Comparison of ENCODE assay signal across 1 cellular context in the genomic region with DNA sequence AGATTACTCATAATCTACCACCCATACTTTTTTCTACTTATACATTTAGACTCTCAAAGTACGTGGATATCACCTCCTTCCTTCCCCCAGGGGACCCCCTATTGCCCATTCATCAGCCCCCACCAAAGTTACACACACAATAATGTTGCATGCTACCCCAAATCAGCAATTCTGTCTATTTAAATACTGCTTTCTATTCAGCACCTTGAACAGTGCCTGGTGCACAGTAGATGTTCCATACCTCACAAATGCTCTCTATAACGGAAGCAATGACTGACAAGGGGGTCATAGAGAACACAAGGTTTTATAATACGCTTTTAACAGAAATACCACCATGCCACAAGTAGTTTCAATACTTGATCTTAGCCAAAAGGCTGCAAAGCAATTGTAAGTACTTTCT.
TF ChIP-seq lines count a peak whose summit lies in the region.

No MANE protein-coding gene starts in this region.

TF ChIP-seq in HEK293, 187 proteins besides CTCF, POLR2A, EP300 and RAD21 (continued from another document):
- TF ChIP-seq, protein P1, sequence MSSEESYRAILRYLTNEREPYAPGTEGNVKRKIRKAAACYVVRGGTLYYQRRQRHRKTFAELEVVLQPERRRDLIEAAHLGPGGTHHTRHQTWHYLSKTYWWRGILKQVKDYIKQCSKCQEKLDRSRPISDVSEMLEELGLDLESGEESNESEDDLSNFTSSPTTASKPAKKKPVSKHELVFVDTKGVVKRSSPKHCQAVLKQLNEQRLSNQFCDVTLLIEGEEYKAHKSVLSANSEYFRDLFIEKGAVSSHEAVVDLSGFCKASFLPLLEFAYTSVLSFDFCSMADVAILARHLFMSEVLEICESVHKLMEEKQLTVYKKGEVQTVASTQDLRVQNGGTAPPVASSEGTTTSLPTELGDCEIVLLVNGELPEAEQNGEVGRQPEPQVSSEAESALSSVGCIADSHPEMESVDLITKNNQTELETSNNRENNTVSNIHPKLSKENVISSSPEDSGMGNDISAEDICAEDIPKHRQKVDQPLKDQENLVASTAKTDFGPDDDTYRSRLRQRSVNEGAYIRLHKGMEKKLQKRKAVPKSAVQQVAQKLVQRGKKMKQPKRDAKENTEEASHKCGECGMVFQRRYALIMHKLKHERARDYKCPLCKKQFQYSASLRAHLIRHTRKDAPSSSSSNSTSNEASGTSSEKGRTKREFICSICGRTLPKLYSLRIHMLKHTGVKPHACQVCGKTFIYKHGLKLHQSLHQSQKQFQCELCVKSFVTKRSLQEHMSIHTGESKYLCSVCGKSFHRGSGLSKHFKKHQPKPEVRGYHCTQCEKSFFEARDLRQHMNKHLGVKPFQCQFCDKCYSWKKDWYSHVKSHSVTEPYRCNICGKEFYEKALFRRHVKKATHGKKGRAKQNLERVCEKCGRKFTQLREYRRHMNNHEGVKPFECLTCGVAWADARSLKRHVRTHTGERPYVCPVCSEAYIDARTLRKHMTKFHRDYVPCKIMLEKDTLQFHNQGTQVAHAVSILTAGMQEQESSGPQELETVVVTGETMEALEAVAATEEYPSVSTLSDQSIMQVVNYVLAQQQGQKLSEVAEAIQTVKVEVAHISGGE (tag by site-specific recombination; conservative IDR thresholded peaks at IDR 0.05; ENCODE audit: low read depth), result no peak
